In genomic region chr2:28956415-28956826, GRCh38 we compare ENCODE assay signal across 9 cellular contexts. TPM values are rescaled to one million over a fixed set of nuclear protein-coding genes. Genes with fewer than 3 reads are reported as not detected.
DNase-seq lines count a peak whose midpoint lies in the region; ATAC-seq and TF ChIP-seq lines count a peak whose summit lies in the region.
"Had no signal": no experiment of that assay in that cellular context is flagged by ENCODE, and none has a peak within 500 bp of the region (broad histone marks: within the 10 kb centered on the region; RNA-seq: fewer than 3 reads in every experiment).

No MANE protein-coding gene starts in this region.

- POLR2A ChIA-PET in AG04450 (lab: Yijun Ruan, JAX) = no interaction called here

- H3K9me2 ChIP-seq in GM23248 (ENCODE audit: insufficient read depth) = no peaks in the 10 kb centered on the region

- no peaks in the 10 kb centered on the region for H3K9me3 ChIP-seq in AG04450 (ENCODE audit: control insufficient read depth, insufficient read depth, low read length)
- H3K9me3 ChIP-seq in GM23248 (ENCODE audit: low read depth) = no peaks in the 10 kb centered on the region
- H3K9me3 ChIP-seq: suprapubic skin had no signal

- DNase-seq in AG04450 (ENCODE audit: low read depth, low spot score) = no peak
- peak; percentile 74 for DNase-seq in GM23248
- DNase-seq in activated CD8-positive, alpha-beta memory T cell treated with anti-CD3 and anti-CD28 coated beads, Interleukin-2, amount 50 U/mL, for 1 hour (ENCODE audit: extremely low read depth) = peak; percentile 23
- peak in 41 of 42 donors; percentile 30 to 80 (median 64) for DNase-seq in head of caudate nucleus
- peak; percentile 23 to 34 for DNase-seq in stimulated activated CD4-positive, alpha-beta T cell treated with anti-CD3 and anti-CD28 coated beads, Interleukin-2, amount 100 ng/mL, for 48 hours

- ATAC-seq in HG03095 (IDR thresholded peaks at IDR 0.05; ENCODE audit: unreplicated experiment) (no peak), GM18861 (IDR thresholded peaks at IDR 0.05; ENCODE audit: unreplicated experiment) (no peak), GM18907 (IDR thresholded peaks at IDR 0.05; ENCODE audit: unreplicated experiment) (no peak)

- CTCF ChIA-PET in AG04450 (lab: Charles Lee) = interaction anchor here (0.7 to 2.0 kb wide), 11 partner anchors 9 to 967 kb away, joined by 3 to 8 read pairs (median 4); no protein-coding TSS in a partner anchor

- in situ Hi-C loops in GM23248 (cut with MboI) = loop anchor here (5.0 to 25.0 kb wide), 3 partner anchors 246 to 1106 kb away; no protein-coding TSS in a partner anchor

- WGBS in GM23248 (ENCODE audit: low coverage in 1 of 2, low lambda C conversion rate in 2 of 2, missing lambda C conversion rate in 2 of 2), 2 experiments = 9 to 13% methylated on average over 11 of the region's 11 CpGs

- H3K4me3 ChIP-seq in AG04450 (ENCODE audit: low read depth, low read length) (peak overlapping the region; percentile 18), GM23248 (peak overlapping the region; percentile 63)
- H3K4me3 ChIP-seq: suprapubic skin had no signal

- H3K9ac ChIP-seq in GM23248 = peak overlapping the region; percentile 53

- H3K36me3 ChIP-seq in GM23248 (ENCODE audit: low read depth) = no peaks in the 10 kb centered on the region
- H3K36me3 ChIP-seq: suprapubic skin had no signal

- H4K20me1 ChIP-seq in GM23248 (ENCODE audit: insufficient read depth) = no peaks in the 10 kb centered on the region

- H2AFZ ChIP-seq in GM23248 = peak overlapping the region; percentile 73

- peaks cover 9% of the 10 kb centered on the region for H3F3A ChIP-seq in GM23248 (ENCODE audit: insufficient read depth)

- H3K4me2 ChIP-seq in GM23248 (ENCODE audit: unreplicated experiment) = peak overlapping the region; percentile 82

- H3K4me1 ChIP-seq in GM23248 (ENCODE audit: insufficient read depth) = peaks cover 15% of the 10 kb centered on the region

- TF ChIP-seq CTCF in AG04450 (IDR thresholded peaks at IDR 0.05; ENCODE audit: low read depth, low read length) = peak; percentile 52

- H3K27me3 ChIP-seq in AG04450 (ENCODE audit: control insufficient read depth, insufficient read depth, low read length) (no peaks in the 10 kb centered on the region), GM23248 (replicated peaks; ENCODE audit: insufficient read depth) (no peaks in the 10 kb centered on the region)
- H3K27me3 ChIP-seq: suprapubic skin had no signal

- no peak overlapping the region for H3K27ac ChIP-seq in AG04450 (ENCODE audit: low read depth, low read length)
- no peak overlapping the region for H3K27ac ChIP-seq in GM23248
- H3K27ac ChIP-seq: suprapubic skin had no signal

- H3K79me2 ChIP-seq in GM23248 (ENCODE audit: insufficient read depth) = no peaks in the 10 kb centered on the region

- intact Hi-C loops in head of caudate nucleus (cut with DNase I) = loop anchor here (2.0 kb wide), 1 partner anchor 240 kb away; no protein-coding TSS in a partner anchor

RNA-seq across cellular contexts. Expression of gene TOGARAM2, which starts 24.7 kb away (rescaled TPM):
- 0.30 and 0.42 TPM in 2 replicates for polyA plus RNA-seq in AG04450 (2011; rRNA removed)
- polyA minus RNA-seq in AG04450 (2011; rRNA and poly(A)+ RNA removed) = 0.35 and 0.41 TPM in 2 replicates
- not detected in 2 replicates for total RNA-seq in GM23248 (2014; rRNA removed; shearing (Covaris generic))
- polyA plus RNA-seq in GM23248 (2016; fragmentation: Nextera tagmentation; extraction: Ambion mirVana) = 0.03 TPM in 1 of 2 replicates, not detected in the other
